In the genomic region with DNA sequence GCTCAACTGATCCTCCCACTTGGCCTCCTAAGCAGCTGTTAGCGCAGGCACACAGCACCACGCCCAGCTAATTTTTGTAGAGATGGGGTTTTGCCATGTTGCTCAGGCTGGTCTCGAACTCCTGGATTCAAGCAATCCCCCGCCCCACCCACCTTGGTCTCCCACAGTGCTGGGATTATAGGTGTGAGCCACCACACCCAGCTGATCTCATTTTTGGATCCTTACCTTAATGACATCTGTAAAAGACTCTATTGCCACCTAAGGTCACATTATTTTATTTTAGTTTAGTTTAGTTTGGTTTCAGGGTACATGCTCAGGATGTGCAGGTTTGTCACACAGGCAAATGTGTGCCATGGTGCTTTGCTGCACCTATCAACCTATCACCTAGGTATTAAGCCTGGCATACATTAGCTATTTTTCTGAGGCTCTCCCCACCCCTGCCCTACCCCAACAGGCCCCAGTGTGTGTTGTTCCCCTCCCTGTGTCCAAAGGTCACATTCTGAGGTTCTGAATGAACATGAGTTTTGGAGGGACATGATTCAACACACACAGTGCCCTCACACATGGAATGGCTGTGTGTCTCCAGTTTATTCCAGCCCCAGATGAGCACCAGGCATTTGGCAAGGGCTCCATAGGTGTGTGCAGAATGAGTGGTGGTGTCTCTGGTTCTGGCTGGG, we compare ENCODE assay signal across 20 cellular contexts. TPM values are rescaled to one million over a fixed set of nuclear protein-coding genes. Genes with fewer than 3 reads are reported as not detected.
DNase-seq lines count a peak whose midpoint lies in the region; ATAC-seq, FAIRE-seq and TF ChIP-seq lines count a peak whose summit lies in the region.
"Had no signal": no experiment of that assay in that cellular context is flagged by ENCODE, and none has a peak within 500 bp of the region (broad histone marks: within the 10 kb centered on the region; RNA-seq: fewer than 3 reads in every experiment).

No MANE protein-coding gene starts in this region.

- 12% methylated on average over 4 of the region's 4 CpGs for WGBS in A549 (ENCODE audit: missing lambda C conversion rate)
- 36 to 52% methylated on average over 4 of the region's 4 CpGs for WGBS in transverse colon (ENCODE audit: low coverage in 1 of 2), 2 donors

- FAIRE-seq in A549 (lab: Jason Lieb, UNC) (no peak), bronchial epithelial cell (lab: Jason Lieb, UNC) (peak; percentile 66)
- FAIRE-seq: H1 had no signal

- H3K4me1 ChIP-seq in A549 (no peaks in the 10 kb centered on the region), mucosa of descending colon (ENCODE audit: low read depth) (peaks cover 12% of the 10 kb centered on the region), transverse colon (peaks cover 0 to 15% (median 1%) of the 10 kb centered on the region in 4 donors)
- H3K4me1 ChIP-seq: BLaER1 had no signal

- CTCF ChIA-PET in A549 (lab: Yijun Ruan, JAX): no interaction called here

- in situ Hi-C loops in transverse colon (cut with MboI; ENCODE audit: low pct_ligation_motif_present in 1 of 4, low pct_unique_long_range_greater_than_20kb in 1 of 4, low sequenced_read_pairs in 3 of 4): no loop called here

- TF ChIP-seq EP300 in A549 (IDR thresholded peaks at IDR 0.05) (no peak), transverse colon (IDR thresholded peaks at IDR 0.05; ENCODE audit: low read depth) (no peak)

- TF ChIP-seq POLR2A in A549 (IDR thresholded peaks at IDR 0.05; ENCODE audit: low read length) (no peak), transverse colon (IDR thresholded peaks at IDR 0.05) (no peak)

- H3K27ac ChIP-seq in A549: no peak overlapping the region
- H3K27ac ChIP-seq in transverse colon: peak overlapping the region in 3 of 4 donors; percentile 5 to 21 (median 8)
- H3K27ac ChIP-seq: 22Rv1, BLaER1, KMS-11 had no signal

- H3K4me3 ChIP-seq in A549 (no peak overlapping the region), bronchial epithelial cell (ENCODE audit: low read depth, low read length) (no peak overlapping the region), mucosa of descending colon (no peak overlapping the region), transverse colon (no peak overlapping the region)
- H3K4me3 ChIP-seq: BLaER1 had no signal

- DNase-seq in A549 (ENCODE audit: low read depth in 1 of 2, low spot score in 1 of 2): no peak
- no peak for DNase-seq in bronchial epithelial cell (ENCODE audit: low read depth)
- peak in 2 of 3 donors; percentile 31 to 65 for DNase-seq in mucosa of descending colon
- DNase-seq in transverse colon: peak; percentile 56
- DNase-seq in KG1 (lab: John Stamatoyannopoulos, UW): no peak
- no peak for DNase-seq in inferior parietal cortex (ENCODE audit: extremely low spot score)
- no peak for DNase-seq in GF-D8 (lab: John Stamatoyannopoulos, UW)
- DNase-seq: CD4-positive, alpha-beta memory T cell; DMS153; DMS79; GDM1; HCEC 1CT had no signal

- no peaks in the 10 kb centered on the region for H3K9me3 ChIP-seq in A549
- H3K9me3 ChIP-seq in mucosa of descending colon: no peaks in the 10 kb centered on the region
- H3K9me3 ChIP-seq in transverse colon: no peaks in the 10 kb centered on the region
- H3K9me3 ChIP-seq: BLaER1 had no signal

- TF ChIP-seq CTCF in A549 (IDR thresholded peaks at IDR 0.05) (no peak), bronchial epithelial cell (IDR thresholded peaks at IDR 0.05; ENCODE audit: insufficient read depth, low read length, severe bottlenecking) (no peak), mucosa of descending colon (IDR thresholded peaks at IDR 0.05) (no peak), transverse colon (IDR thresholded peaks at IDR 0.05) (no peak)

- POLR2A ChIA-PET in A549 (lab: Yijun Ruan, JAX): no interaction called here

- no peaks in the 10 kb centered on the region for H3K27me3 ChIP-seq in bronchial epithelial cell (ENCODE audit: control insufficient read depth, insufficient read depth, low read length)
- H3K27me3 ChIP-seq in transverse colon: no peaks in the 10 kb centered on the region
- H3K27me3 ChIP-seq: BLaER1 had no signal

- peak overlapping the region; percentile 12; the same call in 1 of the 3 replicates for H3K4me2 ChIP-seq in A549
- H3K4me2 ChIP-seq: BLaER1, KMS-11 had no signal

- H3K36me3 ChIP-seq in bronchial epithelial cell (ENCODE audit: control insufficient read depth, insufficient read depth, low read length) (no peaks in the 10 kb centered on the region), mucosa of descending colon (ENCODE audit: low read depth) (no peaks in the 10 kb centered on the region), transverse colon (no peaks in the 10 kb centered on the region)
- H3K36me3 ChIP-seq: BLaER1 had no signal

- intact Hi-C loops in mucosa of descending colon (cut with DNase I, micrococcal nuclease) (no loop called here), transverse colon (cut with DNase I; ENCODE audit: low total_unique reads) (no loop called here)

- no peak for TF ChIP-seq RAD21 in A549 (conservative IDR thresholded peaks at IDR 0.05 in 1 of 2, IDR thresholded peaks at IDR 0.05 in 1 of 2)

- ATAC-seq in A549: no peak
- ATAC-seq in mucosa of descending colon: peak; percentile 90

TF ChIP-seq in A549, 52 proteins besides CTCF, POLR2A, EP300 and RAD21:
- TF ChIP-seq, protein P1, sequence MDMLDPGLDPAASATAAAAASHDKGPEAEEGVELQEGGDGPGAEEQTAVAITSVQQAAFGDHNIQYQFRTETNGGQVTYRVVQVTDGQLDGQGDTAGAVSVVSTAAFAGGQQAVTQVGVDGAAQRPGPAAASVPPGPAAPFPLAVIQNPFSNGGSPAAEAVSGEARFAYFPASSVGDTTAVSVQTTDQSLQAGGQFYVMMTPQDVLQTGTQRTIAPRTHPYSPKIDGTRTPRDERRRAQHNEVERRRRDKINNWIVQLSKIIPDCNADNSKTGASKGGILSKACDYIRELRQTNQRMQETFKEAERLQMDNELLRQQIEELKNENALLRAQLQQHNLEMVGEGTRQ (IDR thresholded peaks at IDR 0.05): no peak
- TF ChIP-seq, protein P2, sequence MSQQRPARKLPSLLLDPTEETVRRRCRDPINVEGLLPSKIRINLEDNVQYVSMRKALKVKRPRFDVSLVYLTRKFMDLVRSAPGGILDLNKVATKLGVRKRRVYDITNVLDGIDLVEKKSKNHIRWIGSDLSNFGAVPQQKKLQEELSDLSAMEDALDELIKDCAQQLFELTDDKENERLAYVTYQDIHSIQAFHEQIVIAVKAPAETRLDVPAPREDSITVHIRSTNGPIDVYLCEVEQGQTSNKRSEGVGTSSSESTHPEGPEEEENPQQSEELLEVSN (IDR thresholded peaks at IDR 0.05; ENCODE audit: borderline replicate concordance, low read depth): no peak
- TF ChIP-seq RFX5 (IDR thresholded peaks at IDR 0.05) (no peak), TP53 (CRISPR knock-in tag; IDR thresholded peaks at IDR 0.05) (no peak), NR3C1 (IDR thresholded peaks at IDR 0.05) (no peak), KDM1A (IDR thresholded peaks at IDR 0.05; ENCODE audit: low read depth) (no peak), ZSCAN20 (CRISPR knock-in tag; IDR thresholded peaks at IDR 0.05) (no peak), HEYL (CRISPR knock-in tag; IDR thresholded peaks at IDR 0.05) (no peak), HOXB13 (CRISPR knock-in tag; IDR thresholded peaks at IDR 0.05; ENCODE audit: low read depth) (no peak), RNF2 (IDR thresholded peaks at IDR 0.05; ENCODE audit: borderline replicate concordance, low read depth) (no peak), EHF (CRISPR knock-in tag; IDR thresholded peaks at IDR 0.05) (no peak), ZNF302 (CRISPR knock-in tag; IDR thresholded peaks at IDR 0.05) (no peak), CHD2 (IDR thresholded peaks at IDR 0.05; ENCODE audit: low read length, partially characterized antibody) (no peak), FOSL2 (IDR thresholded peaks at IDR 0.05) (no peak), FOSL2 (CRISPR knock-in tag; IDR thresholded peaks at IDR 0.05) (no peak), MAZ (IDR thresholded peaks at IDR 0.05; ENCODE audit: borderline replicate concordance, low read depth, low read length) (no peak)
TF ChIP-seq in A549: peak in this region for 0.

RNA-seq across cellular contexts. Expression of a gene that starts 1.3 kb away (rescaled TPM):
- not detected in 2 replicates for polyA plus RNA-seq in A549 (2011; rRNA removed)
- polyA plus RNA-seq in A549 (2012; cell fraction: cytosol; rRNA removed): not detected in 2 replicates
- polyA plus RNA-seq in A549 (2012; cell fraction: nucleus; rRNA removed): not detected in 2 replicates
- not detected in 3 replicates for polyA plus RNA-seq in A549 (2017; fragmentation: RNase III; extraction: RNeasy Plus Mini Kit Qiagen cat#74134 plus additional on column Dnase treatment)
- polyA minus RNA-seq in A549 (2011; rRNA and poly(A)+ RNA removed): not detected in 2 replicates
- not detected in 2 replicates for total RNA-seq in bronchial epithelial cell
- total RNA-seq in mucosa of descending colon: not detected
- not detected for total RNA-seq in transverse colon
- total RNA-seq: A673; CD4-positive, alpha-beta memory T cell; H1 had no signal
- polyA plus RNA-seq: AG04450; CD14-positive monocyte; CD4-positive, alpha-beta memory T cell; H1 had no signal

RNA-seq across cellular contexts. Expression of a gene that starts 26.7 kb away (rescaled TPM):
- polyA plus RNA-seq in A549 (2011; rRNA removed) (not detected in 2 replicates), A549 (2017; fragmentation: RNase III; extraction: RNeasy Plus Mini Kit Qiagen cat#74134 plus additional on column Dnase treatment) (not detected in 3 replicates)
- polyA plus RNA-seq in A549 (2012; cell fraction: cytosol; rRNA removed): not detected in 2 replicates
- not detected in 2 replicates for polyA plus RNA-seq in A549 (2012; cell fraction: nucleus; rRNA removed)
- not detected in 2 replicates for polyA minus RNA-seq in A549 (2011; rRNA and poly(A)+ RNA removed)
- total RNA-seq in bronchial epithelial cell (not detected in 2 replicates), mucosa of descending colon (under 1 TPM; 0.06 to 0.07 (median 0.06) TPM), transverse colon (not detected)
- total RNA-seq: A673; CD4-positive, alpha-beta memory T cell; Daoy; H1 had no signal
- polyA plus RNA-seq: AG04450; CD14-positive monocyte; CD4-positive, alpha-beta memory T cell; H1 had no signal

RNA-seq across cellular contexts. Expression of a gene that starts 50.9 kb away (rescaled TPM):
- polyA plus RNA-seq in A549 (2011; rRNA removed): not detected in 2 replicates
- polyA plus RNA-seq in A549 (2012; cell fraction: cytosol; rRNA removed): not detected in 2 replicates
- polyA plus RNA-seq in A549 (2012; cell fraction: nucleus; rRNA removed): not detected in 2 replicates
- polyA plus RNA-seq in A549 (2017; fragmentation: RNase III; extraction: RNeasy Plus Mini Kit Qiagen cat#74134 plus additional on column Dnase treatment): not detected in 3 replicates
- not detected in 2 replicates for polyA minus RNA-seq in A549 (2011; rRNA and poly(A)+ RNA removed)
- not detected in 2 replicates for total RNA-seq in bronchial epithelial cell
- not detected for total RNA-seq in mucosa of descending colon
- total RNA-seq in transverse colon: not detected
- total RNA-seq: A673; CD4-positive, alpha-beta memory T cell; Daoy; H1 had no signal
- polyA plus RNA-seq: AG04450; CD14-positive monocyte; CD4-positive, alpha-beta memory T cell; H1 had no signal

Comparison
In these comparisons a context has a peak if more than half of its experiments do, and no peak if none do; other contexts are left out.
1. DNase-seq: peak in mucosa of descending colon (2 of 3) and transverse colon (single experiment); none in A549 (0 of 2), bronchial epithelial cell (single experiment), KG1 (single experiment), inferior parietal cortex (single experiment) and GF-D8 (single experiment).
2. H3K27ac ChIP-seq: peak in transverse colon (3 of 4); none in A549 (0 of 2).